In genomic region chr6:134052776-134053120, GRCh38 we compare ENCODE assay signal across 8 cellular contexts. TPM values are rescaled to one million over a fixed set of nuclear protein-coding genes. Genes with fewer than 3 reads are reported as not detected.
DNase-seq lines count a peak whose midpoint lies in the region; ATAC-seq, FAIRE-seq and TF ChIP-seq lines count a peak whose summit lies in the region.

No MANE protein-coding gene starts in this region.

- WGBS in testis, 2 donors = 0% methylated on average over 1 of the region's 1 CpG

- H3K4me1 Mint-ChIP-seq in activated CD4-positive, alpha-beta T cell treated with anti-CD3 and anti-CD28 coated beads, Interleukin-2, amount 10 ng/mL, durations not matched to agents 24 days and 14 days = peaks cover 11% of the 10 kb centered on the region
- H3K4me1 Mint-ChIP-seq in activated T-helper 2 cell treated with anti-CD3 and anti-CD28 coated beads, Interferon-gamma antibody, Interleukin-2, Interleukin-4, amounts not matched to agents 10 μg/mL and 5 μg/mL and 100 μg/mL, durations not matched to agents 14 hours and 24 hours and 36 hours (ENCODE audit: low read depth) = peaks cover 13% of the 10 kb centered on the region

- no peak for TF ChIP-seq POLR2A in testis (IDR thresholded peaks at IDR 0.05)
- TF ChIP-seq POLR2A in GM12892 (IDR thresholded peaks at IDR 0.05; ENCODE audit: low read depth, low read length) = no peak

- H3K36me3 Mint-ChIP-seq in activated CD4-positive, alpha-beta T cell treated with anti-CD3 and anti-CD28 coated beads, Interleukin-2, amount 10 ng/mL, durations not matched to agents 24 days and 14 days (ENCODE audit: low read depth) = no peaks in the 10 kb centered on the region
- H3K36me3 Mint-ChIP-seq in activated T-helper 2 cell treated with anti-CD3 and anti-CD28 coated beads, Interferon-gamma antibody, Interleukin-2, Interleukin-4, amounts not matched to agents 10 μg/mL and 5 μg/mL and 100 μg/mL, durations not matched to agents 14 hours and 24 hours and 36 hours (ENCODE audit: low read depth) = no peaks in the 10 kb centered on the region

- H3K9ac ChIP-seq in kidney (ENCODE audit: low read length in 2 of 2) = peak overlapping the region in 1 of 2 donors; percentile 79

- H3K4me1 ChIP-seq in kidney (ENCODE audit: control insufficient read depth in 1 of 2, insufficient read depth in 1 of 2, low read depth in 1 of 2, low read length in 2 of 2) (peaks cover 7 to 20% of the 10 kb centered on the region in 2 donors), testis (no peaks in the 10 kb centered on the region)

- peak overlapping the region; percentile 18 to 87 for H3K27ac ChIP-seq in kidney (ENCODE audit: low read depth in 2 of 2, low read length in 2 of 2)
- H3K27ac ChIP-seq in testis = peak overlapping the region in 1 of 2 donors; percentile 62

- peak overlapping the region; percentile 83 for H3K4me3 Mint-ChIP-seq in activated CD4-positive, alpha-beta T cell treated with anti-CD3 and anti-CD28 coated beads, Interleukin-2, amount 10 ng/mL, durations not matched to agents 24 days and 14 days
- H3K4me3 Mint-ChIP-seq in activated T-helper 2 cell treated with anti-CD3 and anti-CD28 coated beads, Interferon-gamma antibody, Interleukin-2, Interleukin-4, amounts not matched to agents 10 μg/mL and 5 μg/mL and 100 μg/mL, durations not matched to agents 14 hours and 24 hours and 36 hours (ENCODE audit: low read depth) = peak overlapping the region; percentile 80

- H3K4me3 ChIP-seq in kidney (ENCODE audit: low read length in 2 of 2) = peak overlapping the region; percentile 82 to 90
- H3K4me3 ChIP-seq in testis = peak overlapping the region; percentile 67 to 76

- TF ChIP-seq CTCF in kidney (IDR thresholded peaks at IDR 0.05; ENCODE audit: borderline replicate concordance, extremely low read depth, insufficient read depth) = no peak
- no peak for TF ChIP-seq CTCF in testis (IDR thresholded peaks at IDR 0.05)

- FAIRE-seq in kidney (lab: Jason Lieb, UNC) = no peak
- no peak for FAIRE-seq in GM12892 (lab: Jason Lieb, UNC)

- H3K27ac Mint-ChIP-seq in activated CD4-positive, alpha-beta T cell treated with anti-CD3 and anti-CD28 coated beads, Interleukin-2, amount 10 ng/mL, durations not matched to agents 24 days and 14 days = no peak overlapping the region
- no peak overlapping the region for H3K27ac Mint-ChIP-seq in activated T-helper 2 cell treated with anti-CD3 and anti-CD28 coated beads, Interferon-gamma antibody, Interleukin-2, Interleukin-4, amounts not matched to agents 10 μg/mL and 5 μg/mL and 100 μg/mL, durations not matched to agents 14 hours and 24 hours and 36 hours

- H3K27me3 ChIP-seq in testis = no peaks in the 10 kb centered on the region

- peaks cover 14% of the 10 kb centered on the region for H3K27me3 Mint-ChIP-seq in activated CD4-positive, alpha-beta T cell treated with anti-CD3 and anti-CD28 coated beads, Interleukin-2, amount 10 ng/mL, durations not matched to agents 24 days and 14 days
- H3K27me3 Mint-ChIP-seq in activated T-helper 2 cell treated with anti-CD3 and anti-CD28 coated beads, Interferon-gamma antibody, Interleukin-2, Interleukin-4, amounts not matched to agents 10 μg/mL and 5 μg/mL and 100 μg/mL, durations not matched to agents 14 hours and 24 hours and 36 hours (ENCODE audit: low read depth) = peaks cover 26% of the 10 kb centered on the region

- H3K36me3 ChIP-seq in kidney (ENCODE audit: control insufficient read depth in 1 of 2, insufficient read depth in 2 of 2, low read length in 2 of 2) (no peaks in the 10 kb centered on the region), testis (ENCODE audit: low read depth, missing control alignments) (no peaks in the 10 kb centered on the region)

- ATAC-seq in GM21619 (IDR thresholded peaks at IDR 0.05; ENCODE audit: unreplicated experiment) = no peak

- H3K9me3 ChIP-seq in kidney (ENCODE audit: control insufficient read depth in 1 of 2, low read length in 2 of 2) (no peaks in the 10 kb centered on the region), testis (no peaks in the 10 kb centered on the region)

- intact Hi-C loops in activated CD4-positive, alpha-beta T cell treated with anti-CD3 and anti-CD28 coated beads, Interleukin-2, amount 10 ng/mL, durations not matched to agents 24 days and 14 days (cut with micrococcal nuclease) = loop anchor here (5.0 kb wide), 1 partner anchor 40 kb away; no protein-coding TSS in a partner anchor
- intact Hi-C loops in activated T-helper 2 cell treated with anti-CD3 and anti-CD28 coated beads, Interferon-gamma antibody, Interleukin-2, Interleukin-4, amounts not matched to agents 10 μg/mL and 5 μg/mL and 100 μg/mL, durations not matched to agents 14 hours and 24 hours and 36 hours (cut with micrococcal nuclease) = loop anchor here (5.0 kb wide), 1 partner anchor 40 kb away; no protein-coding TSS in a partner anchor
- intact Hi-C loops in kidney (cut with DNase I) (no loop called here), testis (cut with DNase I; ENCODE audit: low total_unique reads) (no loop called here)

- DNase-seq in activated CD4-positive, alpha-beta T cell treated with anti-CD3 and anti-CD28 coated beads, Interleukin-2, amount 10 ng/mL, durations not matched to agents 24 days and 14 days = no peak
- DNase-seq in activated CD4-positive, alpha-beta T cell treated with anti-CD3 and anti-CD28 coated beads for 4 hours = no peak
- DNase-seq in activated T-helper 2 cell treated with anti-CD3 and anti-CD28 coated beads, Interferon-gamma antibody, Interleukin-2, Interleukin-4, amounts not matched to agents 10 μg/mL and 5 μg/mL and 100 μg/mL, durations not matched to agents 14 hours and 24 hours and 36 hours (ENCODE audit: low spot score) = no peak
- DNase-seq in kidney (no peak), testis (no peak), GM12892 (ENCODE audit: insufficient read length) (no peak), COR-L47 (lab: John Stamatoyannopoulos, UW) (no peak)

- H3K9me3 Mint-ChIP-seq in activated CD4-positive, alpha-beta T cell treated with anti-CD3 and anti-CD28 coated beads, Interleukin-2, amount 10 ng/mL, durations not matched to agents 24 days and 14 days = no peaks in the 10 kb centered on the region
- H3K9me3 Mint-ChIP-seq in activated T-helper 2 cell treated with anti-CD3 and anti-CD28 coated beads, Interferon-gamma antibody, Interleukin-2, Interleukin-4, amounts not matched to agents 10 μg/mL and 5 μg/mL and 100 μg/mL, durations not matched to agents 14 hours and 24 hours and 36 hours = no peaks in the 10 kb centered on the region

RNA-seq across cellular contexts. Expression of gene SLC2A12, which starts 0.3 kb away (rescaled TPM):
- not detected in 2 replicates for total RNA-seq in activated CD4-positive, alpha-beta T cell treated with anti-CD3 and anti-CD28 coated beads, Interleukin-2, amount 10 ng/mL, durations not matched to agents 24 days and 14 days
- total RNA-seq in activated T-helper 2 cell treated with anti-CD3 and anti-CD28 coated beads, Interferon-gamma antibody, Interleukin-2, Interleukin-4, amounts not matched to agents 10 μg/mL and 5 μg/mL and 100 μg/mL, durations not matched to agents 14 hours and 24 hours and 36 hours = not detected in 2 replicates
- 0.38 TPM for total RNA-seq in kidney
- polyA plus RNA-seq in kidney (ENCODE audit: insufficient read depth, low read depth, low replicate concordance) = 4.6 TPM
- total RNA-seq in testis = under 1 TPM; 0.63 to 0.74 TPM
- 0.65 TPM for polyA plus RNA-seq in testis (ENCODE audit: insufficient read depth, low read depth, low replicate concordance)
- 0.30 TPM for polyA plus RNA-seq in GM12892 (2012; ENCODE audit: missing spikeins)

Comparison
In these comparisons a context has a peak if more than half of its experiments do, and no peak if none do; other contexts are left out.
1. intact Hi-C loops: an anchor here in activated CD4-positive, alpha-beta T cell treated with anti-CD3 and anti-CD28 coated beads, Interleukin-2, amount 10 ng/mL, durations not matched to agents 24 days and 14 days (5.0 kb wide) and activated T-helper 2 cell treated with anti-CD3 and anti-CD28 coated beads, Interferon-gamma antibody, Interleukin-2, Interleukin-4, amounts not matched to agents 10 μg/mL and 5 μg/mL and 100 μg/mL, durations not matched to agents 14 hours and 24 hours and 36 hours (5.0 kb wide); none called in kidney and testis.